8 cellular contexts compared by ENCODE assay signal in genomic region chr17:82297280-82297803, GRCh38. TPM values are rescaled to one million over a fixed set of nuclear protein-coding genes. Genes with fewer than 3 reads are reported as not detected.
DNase-seq lines count a peak whose midpoint lies in the region; ATAC-seq, FAIRE-seq and TF ChIP-seq lines count a peak whose summit lies in the region.

No MANE protein-coding gene starts in this region.

- FAIRE-seq in urothelium cell line (lab: Jason Lieb, UNC), result no peak

- peak overlapping the region; percentile 83 for H3K27ac ChIP-seq in PC-9

- POLR2A ChIA-PET in PC-9 (lab: Charles Lee; ENCODE audit: unreplicated experiment), result interaction anchor here (0.6 to 1.1 kb wide), 4 partner anchors 15 to 607 kb away, joined by 3 to 8 read pairs (median 4); no protein-coding TSS in a partner anchor

- no peaks in the 10 kb centered on the region for H3K9me3 ChIP-seq in PC-9 (ENCODE audit: insufficient read depth, low read depth)

- BruUV-seq in PC-9 (replicated peaks; lab: Mats Ljungman, UMichigan), result no TSS peak

- H2AFZ ChIP-seq in PC-9, result peak overlapping the region; percentile 71; the same call in 1 of the 2 replicates

- no peaks in the 10 kb centered on the region for H3K9me2 ChIP-seq in PC-9 (ENCODE audit: insufficient read depth)

- H3K79me2 ChIP-seq in PC-9 (ENCODE audit: low read depth), result no peaks in the 10 kb centered on the region

- no peaks in the 10 kb centered on the region for H4K20me1 ChIP-seq in PC-9 (ENCODE audit: insufficient read depth)

- ATAC-seq in GM21390 (IDR thresholded peaks at IDR 0.05; ENCODE audit: unreplicated experiment), result peak; percentile 11

- no peaks in the 10 kb centered on the region for H3K36me3 ChIP-seq in PC-9 (ENCODE audit: low read depth)

- no peak for DNase-seq in AG09309 (ENCODE audit: low read depth)
- peak; percentile 56 to 60 for DNase-seq in PC-9
- DNase-seq in activated T-helper 1 cell treated with Interleukin-2 at 50 U/mL for 16 hours (ENCODE audit: low read depth), result peak; percentile 72
- DNase-seq in fibroblast of the aortic adventitia (ENCODE audit: low read depth), result peak; percentile 56
- DNase-seq in renal cortical epithelial cell (ENCODE audit: low read depth), result peak; percentile 89
- DNase-seq in urothelium cell line (ENCODE audit: low spot score), result peak; percentile 84
- no peak for DNase-seq in AG08396 (ENCODE audit: low spot score)

- intact Hi-C loops in PC-9 (cut with micrococcal nuclease; ENCODE audit: unreplicated experiment), result loop anchor here (2.0 kb wide), 2 partner anchors 21 to 31 kb away; no protein-coding TSS in a partner anchor

- H3K4me3 ChIP-seq in AG09309 (ENCODE audit: control insufficient read depth, low read depth, low read length) (peak overlapping the region; percentile 56), PC-9 (peak overlapping the region; percentile 43), fibroblast of the aortic adventitia (ENCODE audit: low read depth, low read length) (peak overlapping the region; percentile 61)

- peaks cover 22% of the 10 kb centered on the region for H3K4me1 ChIP-seq in PC-9 (replicated peaks; ENCODE audit: insufficient read depth)

- peak overlapping the region; percentile 76 for H3K4me2 ChIP-seq in PC-9

- TF ChIP-seq CTCF in AG09309 (IDR thresholded peaks at IDR 0.05; ENCODE audit: control insufficient read depth, insufficient read depth, low read depth, low read length, missing control alignments) (no peak), PC-9 (conservative IDR thresholded peaks at IDR 0.05) (no peak), fibroblast of the aortic adventitia (IDR thresholded peaks at IDR 0.05; ENCODE audit: insufficient read depth, low read length) (no peak)

- CTCF ChIA-PET in PC-9 (lab: Charles Lee), result interaction anchor here (0.6 kb wide), 1 partner anchor 232 kb away, joined by 5 read pairs; no protein-coding TSS in a partner anchor

- no peaks in the 10 kb centered on the region for H3K27me3 ChIP-seq in PC-9 (ENCODE audit: insufficient read depth, low read depth)

- H3F3A ChIP-seq in PC-9 (ENCODE audit: insufficient read depth, low read depth), result peaks cover 33% of the 10 kb centered on the region

RNA-seq across cellular contexts. Expression of gene CD7, which starts 20.1 kb away (rescaled TPM):
- total RNA-seq in PC-9 (2021) (0.48 and 0.68 TPM in 2 replicates), fibroblast of the aortic adventitia (ENCODE audit: low replicate concordance) (not detected in 2 replicates), renal cortical epithelial cell (not detected in 2 replicates)

RNA-seq across cellular contexts. Expression of gene CSNK1D, which starts 23.8 kb away (rescaled TPM):
- total RNA-seq in PC-9 (2021) (151 and 181 TPM in 2 replicates), fibroblast of the aortic adventitia (ENCODE audit: low replicate concordance) (28.9 and 52.7 TPM in 2 replicates), renal cortical epithelial cell (55.4 and 115 TPM in 2 replicates)

RNA-seq across cellular contexts. Expression of gene SECTM1, which starts 36.2 kb away (rescaled TPM):
- total RNA-seq in PC-9 (2021), result 3.6 and 6.3 TPM in 2 replicates
- total RNA-seq in fibroblast of the aortic adventitia (ENCODE audit: low replicate concordance), result 9.8 and 34.2 TPM in 2 replicates
- total RNA-seq in renal cortical epithelial cell, result 2.4 and 7.8 TPM in 2 replicates

Comparison
In these comparisons a context has a peak if more than half of its experiments do, and no peak if none do; other contexts are left out.
1. DNase-seq: peak in PC-9 (2 of 2), activated T-helper 1 cell treated with Interleukin-2 at 50 U/mL for 16 hours (single experiment), fibroblast of the aortic adventitia (single experiment), renal cortical epithelial cell (single experiment) and urothelium cell line (single experiment); none in AG09309 (single experiment) and AG08396 (single experiment).
2. Peak in every context shown above with its lines, with median percentiles within 50 percentile points of each other: H3K4me3 ChIP-seq.